In genomic region chr20:865379-865778, GRCh38 we compare ENCODE assay signal across 32 cellular contexts. TPM values are rescaled to one million over a fixed set of nuclear protein-coding genes. Genes with fewer than 3 reads are reported as not detected.
"Had no signal": no experiment of that assay in that cellular context is flagged by ENCODE, and none has a peak within 500 bp of the region (broad histone marks: within the 10 kb centered on the region; RNA-seq: fewer than 3 reads in every experiment).

No MANE protein-coding gene starts in this region.

- H3K36me3 Mint-ChIP-seq: activated naive CD4-positive, alpha-beta T cell treated with anti-CD3 and anti-CD28 coated beads, Interleukin-2, amount 50 U/mL, for 72 hours; activated naive CD8-positive, alpha-beta T cell treated with anti-CD3 and anti-CD28 coated beads, Interleukin-2, amount 10 ng/mL, durations not matched to agents 7 days and 5 days; brain; WTC11 had no signal

- DNase-seq: activated CD4-positive, alpha-beta memory T cell treated with anti-CD3 and anti-CD28 coated beads, Interleukin-2, amount 10 ng/mL, durations not matched to agents 7 days and 5 days; activated CD4-positive, alpha-beta T cell treated with anti-CD3 and anti-CD28 coated beads for 1 hour; activated CD4-positive, alpha-beta T cell treated with anti-CD3 and anti-CD28 coated beads for 4 hours; activated CD4-positive, alpha-beta T cell treated with anti-CD3 and anti-CD28 coated beads, Interleukin-2, amount 10 ng/mL, durations not matched to agents 7 days and 5 days; activated CD4-positive, alpha-beta T cell treated with anti-CD3 and anti-CD28 coated beads, Interleukin-2, amount 50 U/mL, for 4 hours; activated CD8-positive, alpha-beta memory T cell treated with anti-CD3 and anti-CD28 coated beads, Interleukin-2, amount 50 U/mL, for 48 hours; activated gamma-delta T cell; activated naive CD4-positive, alpha-beta T cell; activated naive CD4-positive, alpha-beta T cell treated with anti-CD3 and anti-CD28 coated beads, Interleukin-2, amount 10 ng/mL, durations not matched to agents 7 days and 5 days; activated naive CD8-positive, alpha-beta T cell treated with anti-CD3 and anti-CD28 coated beads, Interleukin-2, amount 10 ng/mL, durations not matched to agents 7 days and 5 days; activated T-cell treated with anti-CD3 and anti-CD28 coated beads for 4 hours; activated T-cell treated with anti-CD3 and anti-CD28 coated beads, Interleukin-2, amount 50 U/mL, for 24 hours; activated T-cell treated with anti-CD3 and anti-CD28 coated beads, Interleukin-2, amount 50 U/mL, for 72 hours; central memory CD4-positive, alpha-beta T cell; cerebellar nuclear complex; colonic mucosa; dorsolateral prefrontal cortex; effector memory CD4-positive, alpha-beta T cell; erythroblast; foreskin keratinocyte; gastrocnemius medialis; T-helper 1 cell; T-helper 2 cell had no signal

- H3K4me1 ChIP-seq: ascending aorta, breast epithelium, colonic mucosa, esophagus muscularis mucosa, gastrocnemius medialis had no signal

- ATAC-seq: activated naive CD4-positive, alpha-beta T cell treated with anti-CD3 and anti-CD28 coated beads, Interleukin-2, amount 50 U/mL, for 72 hours; activated T-cell treated with anti-CD3 and anti-CD28 coated beads, Interleukin-2, amount 50 U/mL, for 72 hours; foreskin keratinocyte; gastrocnemius medialis; WTC11 had no signal

- H3K9me3 Mint-ChIP-seq: activated CD4-positive, alpha-beta memory T cell treated with anti-CD3 and anti-CD28 coated beads, Interleukin-2, amount 10 ng/mL, durations not matched to agents 7 days and 5 days; activated naive CD4-positive, alpha-beta T cell treated with anti-CD3 and anti-CD28 coated beads, Interleukin-2, amount 10 ng/mL, durations not matched to agents 7 days and 5 days; activated naive CD4-positive, alpha-beta T cell treated with anti-CD3 and anti-CD28 coated beads, Interleukin-2, amount 50 U/mL, for 72 hours; activated naive CD8-positive, alpha-beta T cell treated with anti-CD3 and anti-CD28 coated beads, Interleukin-2, amount 10 ng/mL, durations not matched to agents 7 days and 5 days; activated T-cell treated with anti-CD3 and anti-CD28 coated beads, Interleukin-2, amount 50 U/mL, for 24 hours; activated T-cell treated with anti-CD3 and anti-CD28 coated beads, Interleukin-2, amount 50 U/mL, for 72 hours; dendritic cell treated with granulocyte-macrophage colony-stimulating factor and Interleukin-4, amounts not matched to agents 40 ng/mL and 50 ng/mL, for 4 days had no signal

- H3K4me3 ChIP-seq: ascending aorta, breast epithelium, cardiac muscle cell, colonic mucosa, dorsolateral prefrontal cortex, esophagus muscularis mucosa, gastrocnemius medialis had no signal

- H3K36me3 ChIP-seq: ascending aorta, breast epithelium, cardiac muscle cell, colonic mucosa, esophagus muscularis mucosa, gastrocnemius medialis had no signal

- H3K27ac ChIP-seq: ascending aorta, breast epithelium, cardiac muscle cell, colonic mucosa, dorsolateral prefrontal cortex, esophagus muscularis mucosa, foreskin keratinocyte, gastrocnemius medialis, VCaP had no signal

- H3K27me3 Mint-ChIP-seq: activated CD4-positive, alpha-beta memory T cell treated with anti-CD3 and anti-CD28 coated beads, Interleukin-2, amount 10 ng/mL, durations not matched to agents 7 days and 5 days; activated CD4-positive, alpha-beta T cell treated with anti-CD3 and anti-CD28 coated beads, Interleukin-2, amount 10 ng/mL, durations not matched to agents 7 days and 5 days; activated naive CD8-positive, alpha-beta T cell treated with anti-CD3 and anti-CD28 coated beads, Interleukin-2, amount 10 ng/mL, durations not matched to agents 7 days and 5 days; activated T-cell treated with anti-CD3 and anti-CD28 coated beads, Interleukin-2, amount 50 U/mL, for 24 hours had no signal

- H3K27ac Mint-ChIP-seq: activated CD4-positive, alpha-beta memory T cell treated with anti-CD3 and anti-CD28 coated beads, Interleukin-2, amount 10 ng/mL, durations not matched to agents 7 days and 5 days; activated CD4-positive, alpha-beta T cell treated with anti-CD3 and anti-CD28 coated beads, Interleukin-2, amount 10 ng/mL, durations not matched to agents 7 days and 5 days; activated naive CD4-positive, alpha-beta T cell treated with anti-CD3 and anti-CD28 coated beads, Interleukin-2, amount 50 U/mL, for 72 hours; activated naive CD8-positive, alpha-beta T cell treated with anti-CD3 and anti-CD28 coated beads, Interleukin-2, amount 10 ng/mL, durations not matched to agents 7 days and 5 days; activated T-cell treated with anti-CD3 and anti-CD28 coated beads, Interleukin-2, amount 50 U/mL, for 24 hours; activated T-cell treated with anti-CD3 and anti-CD28 coated beads, Interleukin-2, amount 50 U/mL, for 72 hours; brain; dendritic cell treated with granulocyte-macrophage colony-stimulating factor and Interleukin-4, amounts not matched to agents 40 ng/mL and 50 ng/mL, for 4 days; WTC11 had no signal

- H3K27me3 ChIP-seq: ascending aorta, breast epithelium, colonic mucosa, gastrocnemius medialis had no signal

- H3K4me3 Mint-ChIP-seq: activated CD4-positive, alpha-beta memory T cell treated with anti-CD3 and anti-CD28 coated beads, Interleukin-2, amount 10 ng/mL, durations not matched to agents 7 days and 5 days; activated CD4-positive, alpha-beta T cell treated with anti-CD3 and anti-CD28 coated beads, Interleukin-2, amount 10 ng/mL, durations not matched to agents 7 days and 5 days; activated naive CD4-positive, alpha-beta T cell treated with anti-CD3 and anti-CD28 coated beads, Interleukin-2, amount 10 ng/mL, durations not matched to agents 7 days and 5 days; activated naive CD8-positive, alpha-beta T cell treated with anti-CD3 and anti-CD28 coated beads, Interleukin-2, amount 10 ng/mL, durations not matched to agents 7 days and 5 days; activated T-cell treated with anti-CD3 and anti-CD28 coated beads, Interleukin-2, amount 50 U/mL, for 24 hours; activated T-cell treated with anti-CD3 and anti-CD28 coated beads, Interleukin-2, amount 50 U/mL, for 72 hours; brain; dendritic cell treated with granulocyte-macrophage colony-stimulating factor and Interleukin-4, amounts not matched to agents 40 ng/mL and 50 ng/mL, for 4 days; WTC11 had no signal

- H3K9me3 ChIP-seq: ascending aorta, breast epithelium, colonic mucosa, gastrocnemius medialis had no signal

RNA-seq across cellular contexts. Expression of gene ANGPT4, which starts 50.8 kb away (rescaled TPM):
- total RNA-seq: activated CD4-positive, alpha-beta memory T cell treated with anti-CD3 and anti-CD28 coated beads, Interleukin-2, amount 10 ng/mL, durations not matched to agents 7 days and 5 days; activated CD4-positive, alpha-beta T cell treated with anti-CD3 and anti-CD28 coated beads, Interleukin-2, amount 10 ng/mL, durations not matched to agents 7 days and 5 days; activated naive CD8-positive, alpha-beta T cell treated with anti-CD3 and anti-CD28 coated beads, Interleukin-2, amount 10 ng/mL, durations not matched to agents 7 days and 5 days; activated T-cell treated with anti-CD3 and anti-CD28 coated beads, Interleukin-2, amount 50 U/mL, for 72 hours; foreskin keratinocyte had no signal
- polyA plus RNA-seq: foreskin keratinocyte had no signal
